Comparison of ENCODE assay signal across 1 cellular context in genomic region chr17:1635675-1636465, GRCh38.
A peak's percentile ranks its signal among the peaks of the same experiment; 100 is the strongest.
TF ChIP-seq lines count a peak whose summit lies in the region.

No MANE protein-coding gene starts in this region.

TF ChIP-seq in K562, 482 proteins besides CTCF, POLR2A, EP300 and RAD21:
- peak; percentile 69 for TF ChIP-seq ZNF121 (CRISPR knock-in tag; conservative IDR thresholded peaks at IDR 0.05)
- TF ChIP-seq ZNF24 (IDR thresholded peaks at IDR 0.05), result no peak
- 0 out of 2 replicates have a peak, but pooled peaks have one; percentile 26 for TF ChIP-seq BCOR (IDR thresholded peaks at IDR 0.05)
